ENCODE assay signal across 8 cellular contexts in the genomic region with DNA sequence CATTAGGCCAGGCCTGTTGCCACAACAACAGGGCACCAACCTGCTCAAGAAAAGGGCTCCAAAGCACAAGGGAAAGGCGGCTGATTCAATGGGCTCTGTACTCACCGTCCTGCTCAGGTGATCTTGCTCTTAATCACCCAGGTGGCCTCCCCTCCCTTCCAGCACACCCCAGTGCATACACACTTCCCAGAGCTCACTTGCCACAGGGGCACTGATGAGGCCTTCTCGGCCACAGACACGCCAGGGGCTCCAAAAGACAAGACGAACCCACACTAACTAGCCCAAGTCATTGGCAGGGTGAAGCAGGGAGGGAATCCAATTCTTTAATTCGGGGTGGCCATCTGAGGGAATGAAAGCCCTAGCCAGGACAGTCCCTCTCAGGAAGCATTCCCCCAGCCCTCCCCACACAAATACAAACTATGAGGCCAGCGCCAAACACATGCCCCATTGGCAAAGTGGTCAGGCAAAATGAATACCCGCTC. TPM values are rescaled to one million over a fixed set of nuclear protein-coding genes. Genes with fewer than 3 reads are reported as not detected.
DNase-seq lines count a peak whose midpoint lies in the region; ATAC-seq, FAIRE-seq and TF ChIP-seq lines count a peak whose summit lies in the region.

No MANE protein-coding gene starts in this region.

- H2BK5ac ChIP-seq in neuronal stem cell (ENCODE audit: low read length), result no peak overlapping the region

- H3K4me1 ChIP-seq in NT2/D1 (ENCODE audit: insufficient read depth, insufficient read length) (peaks cover 21% of the 10 kb centered on the region), neuronal stem cell (ENCODE audit: control insufficient read depth in 2 of 2, insufficient read depth in 1 of 2, low read depth in 1 of 2, low read length in 2 of 2) (peaks cover 24 to 37% of the 10 kb centered on the region in 2 donors)

- H2AFZ ChIP-seq in neuronal stem cell (ENCODE audit: low read length), result peak overlapping the region; percentile 95

- ATAC-seq in GM18520 (IDR thresholded peaks at IDR 0.05; ENCODE audit: unreplicated experiment), result no peak

- peak overlapping the region; percentile 87 for H3K27ac ChIP-seq in C4-2B
- no peak overlapping the region for H3K27ac ChIP-seq in neuronal stem cell (replicated peaks; ENCODE audit: low read length)

- H2BK12ac ChIP-seq in neuronal stem cell (ENCODE audit: low read length), result no peak overlapping the region

- no peak overlapping the region for H3K14ac ChIP-seq in neuronal stem cell (ENCODE audit: low read length)

- FAIRE-seq in GM19239 (lab: Jason Lieb, UNC), result no peak

- no peak overlapping the region for H3K4ac ChIP-seq in neuronal stem cell (ENCODE audit: low read length)

- no peaks in the 10 kb centered on the region for H3K36me3 ChIP-seq in NT2/D1 (ENCODE audit: insufficient read depth, insufficient read length, low read length)
- no peaks in the 10 kb centered on the region for H3K36me3 ChIP-seq in neuronal stem cell (replicated peaks in 1 of 2; ENCODE audit: control insufficient read depth in 2 of 2, insufficient read depth in 2 of 2, low read length in 2 of 2)

- TF ChIP-seq CTCF in C4-2B (conservative IDR thresholded peaks at IDR 0.05), result no peak

- H3K23ac ChIP-seq in neuronal stem cell (ENCODE audit: low read depth, low read length, poor library complexity), result no peak overlapping the region

- peaks cover 6% of the 10 kb centered on the region for H3K79me1 ChIP-seq in neuronal stem cell (ENCODE audit: low read depth, low read length)

- H4K8ac ChIP-seq in neuronal stem cell (ENCODE audit: low read depth, low read length), result no peak overlapping the region

- WGBS in neuronal stem cell (ENCODE audit: extremely low coverage in 2 of 2, insufficient read length in 2 of 2, insufficient replicate concordance in 1 of 2), 2 donors, result no CpG with 5 or more reads among the region's 8 CpGs

- no peak for TF ChIP-seq POLR2A in erythroblast (IDR thresholded peaks at IDR 0.05; ENCODE audit: low read length)

- peak overlapping the region; percentile 79 for H3K4me2 ChIP-seq in neuronal stem cell (ENCODE audit: insufficient read depth, low read length, poor library complexity, severe bottlenecking)

- H3K27me3 ChIP-seq in NT2/D1 (ENCODE audit: insufficient read depth, insufficient read length), result peaks cover 15% of the 10 kb centered on the region
- peaks cover 0 to 11% (median 10%) of the 10 kb centered on the region in 3 experiments for H3K27me3 ChIP-seq in neuronal stem cell (ENCODE audit: control insufficient read depth in 3 of 3, insufficient read depth in 3 of 3, low read depth in 1 of 3, low read length in 3 of 3)

- H3K9ac ChIP-seq in NT2/D1 (ENCODE audit: insufficient read length, low read depth), result peak overlapping the region; percentile 85
- H3K9ac ChIP-seq in neuronal stem cell (ENCODE audit: low read depth, low read length, poor library complexity), result no peak overlapping the region

- H2BK120ac ChIP-seq in neuronal stem cell (ENCODE audit: low read depth, low read length), result no peak overlapping the region

- H4K91ac ChIP-seq in neuronal stem cell (ENCODE audit: low read depth, low read length, poor library complexity), result no peak overlapping the region

- H3K4me3 ChIP-seq in NT2/D1 (ENCODE audit: insufficient read length, low read depth) (peak overlapping the region; percentile 54), neuronal stem cell (ENCODE audit: low read length in 2 of 2) (peak overlapping the region; percentile 16 to 60)

- peaks cover 4% of the 10 kb centered on the region; the same call in 1 of the 2 replicates for H3K9me3 ChIP-seq in NT2/D1 (ENCODE audit: insufficient read depth, low read length)
- H3K9me3 ChIP-seq in neuronal stem cell (replicated peaks in 1 of 2; ENCODE audit: control insufficient read depth in 2 of 2, insufficient read depth in 1 of 2, low read depth in 1 of 2, low read length in 2 of 2), result peaks cover 0 to 8% of the 10 kb centered on the region in 2 donors

- H3K18ac ChIP-seq in neuronal stem cell (ENCODE audit: low read length), result peak overlapping the region; percentile 78

- no peak overlapping the region for H2AK5ac ChIP-seq in neuronal stem cell (ENCODE audit: low read depth, low read length)

- no peak overlapping the region for H2BK15ac ChIP-seq in neuronal stem cell (ENCODE audit: low read length)

- DNase-seq in NT2/D1 (ENCODE audit: low read depth, low spot score) (no peak), erythroblast (lab: John Stamatoyannopoulos, UW) (peak; percentile 44 to 55), neuronal stem cell (ENCODE audit: low spot score) (no peak), DMS 273 treated with DMSO at 0.1 percent for 48 hours (lab: John Stamatoyannopoulos, UW) (no peak), GM19239 (ENCODE audit: insufficient read length, low spot score) (no peak)
- no peak for DNase-seq in activated CD4-positive, alpha-beta T cell treated with anti-CD3 and anti-CD28 coated beads, Interleukin-2, amount 50 U/mL, for 1 hour

RNA-seq across cellular contexts. Expression of gene MYO18A, which starts 1.4 kb away (rescaled TPM):
- 12.3 TPM for polyA plus RNA-seq in neuronal stem cell (2013, experiment 1 of 2)
- 12.3 TPM for polyA plus RNA-seq in neuronal stem cell (2013, experiment 2 of 2)

Comparison
In these comparisons a context has a peak if more than half of its experiments do, and no peak if none do; other contexts are left out.
1. DNase-seq: peak in erythroblast (2 of 2); none in NT2/D1 (single experiment), neuronal stem cell (single experiment), DMS 273 treated with DMSO at 0.1 percent for 48 hours (single experiment), GM19239 (single experiment) and activated CD4-positive, alpha-beta T cell treated with anti-CD3 and anti-CD28 coated beads, Interleukin-2, amount 50 U/mL, for 1 hour (single experiment).